In genomic region chr22:17143826-17144225, GRCh38 we compare ENCODE assay signal across 14 cellular contexts. TPM values are rescaled to one million over a fixed set of nuclear protein-coding genes. Genes with fewer than 3 reads are reported as not detected.
DNase-seq lines count a peak whose midpoint lies in the region; ATAC-seq and TF ChIP-seq lines count a peak whose summit lies in the region.
"Had no signal": no experiment of that assay in that cellular context is flagged by ENCODE, and none has a peak within 500 bp of the region (broad histone marks: within the 10 kb centered on the region; RNA-seq: fewer than 3 reads in every experiment).

No MANE protein-coding gene starts in this region.

- no peak overlapping the region for H3K4me3 ChIP-seq in H7 (ENCODE audit: insufficient read depth, low read depth, low read length)
- no peak overlapping the region for H3K4me3 ChIP-seq in endodermal cell (ENCODE audit: low read length)
- no peak overlapping the region for H3K4me3 ChIP-seq in psoas muscle
- no peak overlapping the region for H3K4me3 ChIP-seq in OCI-LY7 (ENCODE audit: low read depth, low read length, poor library complexity, severe bottlenecking)

- no peaks in the 10 kb centered on the region for H3K9me2 ChIP-seq in OCI-LY7 (ENCODE audit: insufficient read depth, low read length)

- peaks cover 31% of the 10 kb centered on the region for H3K36me3 ChIP-seq in H7 (replicated peaks; ENCODE audit: control insufficient read depth, insufficient read depth, low read length)
- H3K36me3 ChIP-seq in endodermal cell (ENCODE audit: control insufficient read depth, insufficient read depth, low read length): peaks cover 50% of the 10 kb centered on the region
- peaks cover 0 to 59% of the 10 kb centered on the region in 2 donors for H3K36me3 ChIP-seq in psoas muscle (ENCODE audit: insufficient read depth in 1 of 2, low read depth in 1 of 2)
- peaks cover 82% of the 10 kb centered on the region for H3K36me3 ChIP-seq in OCI-LY7 (ENCODE audit: insufficient read depth, low read length)

- H3K9me3 Mint-ChIP-seq in endodermal cell (no peaks in the 10 kb centered on the region), neural crest cell (no peaks in the 10 kb centered on the region)
- H3K9me3 Mint-ChIP-seq: CD4-positive, alpha-beta memory T cell had no signal

- H3K27me3 ChIP-seq in H7 (ENCODE audit: control insufficient read depth, insufficient read depth, low read length) (no peaks in the 10 kb centered on the region), endodermal cell (ENCODE audit: control insufficient read depth, insufficient read depth, low read length, poor library complexity, severe bottlenecking) (no peaks in the 10 kb centered on the region), psoas muscle (ENCODE audit: insufficient read depth in 3 of 3, low read length in 2 of 3) (no peaks in the 10 kb centered on the region)

- BruUV-seq in OCI-LY7 (replicated peaks; lab: Mats Ljungman, UMichigan): no TSS peak

- H4K20me1 ChIP-seq in OCI-LY7 (ENCODE audit: insufficient read depth, low read length): no peaks in the 10 kb centered on the region

- 94 to 96% methylated on average over 8 of the region's 8 CpGs for WGBS in endodermal cell (ENCODE audit: insufficient coverage in 1 of 2, insufficient read length in 1 of 2), 2 experiments
- 76 to 82% (median 78%) methylated on average over 8 of the region's 8 CpGs for WGBS in psoas muscle, 3 donors

- H3K27ac Mint-ChIP-seq in endodermal cell (peak overlapping the region; percentile 56), neural crest cell (ENCODE audit: unreplicated experiment) (peak overlapping the region; percentile 78)

- H3K36me3 Mint-ChIP-seq in endodermal cell (ENCODE audit: low read depth) (peaks cover 43% of the 10 kb centered on the region), neural crest cell (ENCODE audit: low read depth) (peaks cover 12% of the 10 kb centered on the region)

- H3K79me2 ChIP-seq in OCI-LY7 (ENCODE audit: insufficient read depth, low read depth, low read length): no peaks in the 10 kb centered on the region

- CTCF ChIA-PET in OCI-LY7 (lab: Charles Lee; ENCODE audit: unreplicated experiment): no interaction called here

- H3K27me3 Mint-ChIP-seq in endodermal cell (ENCODE audit: insufficient read depth): no peaks in the 10 kb centered on the region
- no peaks in the 10 kb centered on the region for H3K27me3 Mint-ChIP-seq in neural crest cell (ENCODE audit: low read depth)
- H3K27me3 Mint-ChIP-seq: CD4-positive, alpha-beta memory T cell had no signal

- DNase-seq in H7 (peak; percentile 9), endodermal cell (no peak), neural crest cell (ENCODE audit: low read depth, low spot score) (no peak), psoas muscle (no peak), OCI-LY7 (ENCODE audit: low spot score) (no peak), SW 1271 (lab: John Stamatoyannopoulos, UW) (no peak)
- DNase-seq: C1 segment of cervical spinal cord; Calu3; CD4-positive, alpha-beta memory T cell; COR-L47; DMS153; DND-41; GOT3; HCEC 1CT had no signal

- TF ChIP-seq CTCF in endodermal cell (conservative IDR thresholded peaks at IDR 0.05) (no peak), neural crest cell (conservative IDR thresholded peaks at IDR 0.05) (no peak), psoas muscle (IDR thresholded peaks at IDR 0.05) (no peak), OCI-LY7 (conservative IDR thresholded peaks at IDR 0.05; ENCODE audit: low read length) (no peak)

- POLR2A ChIA-PET in OCI-LY7 (lab: Charles Lee): interaction anchor here (0.6 to 1.3 kb wide), 2 partner anchors 12 to 348 kb away, joined by 3 to 5 read pairs; no protein-coding TSS in a partner anchor

- H3K9me3 ChIP-seq in endodermal cell (ENCODE audit: control insufficient read depth, low read length) (no peaks in the 10 kb centered on the region), psoas muscle (no peaks in the 10 kb centered on the region), OCI-LY7 (ENCODE audit: low read length) (no peaks in the 10 kb centered on the region)

- no peak overlapping the region for H3K4me2 ChIP-seq in OCI-LY7 (ENCODE audit: low read length)

- H3K4me1 ChIP-seq in endodermal cell (ENCODE audit: control insufficient read depth, insufficient read depth, low read length) (no peaks in the 10 kb centered on the region), psoas muscle (peaks cover 32% of the 10 kb centered on the region), OCI-LY7 (ENCODE audit: insufficient read depth, low read length, poor library complexity, severe bottlenecking) (no peaks in the 10 kb centered on the region)

- H3K4me1 Mint-ChIP-seq in endodermal cell: no peaks in the 10 kb centered on the region
- H3K4me1 Mint-ChIP-seq in neural crest cell: no peaks in the 10 kb centered on the region

- no peak for ATAC-seq in psoas muscle

- H3K27ac ChIP-seq in endodermal cell (ENCODE audit: low read depth, low read length) (no peak overlapping the region), psoas muscle (no peak overlapping the region), OCI-LY7 (ENCODE audit: low read depth, low read length, poor library complexity, severe bottlenecking) (no peak overlapping the region)

- H3K9ac ChIP-seq in endodermal cell (ENCODE audit: extremely low read depth, low read length, poor library complexity, severe bottlenecking): no peak overlapping the region

- H2AFZ ChIP-seq in OCI-LY7 (ENCODE audit: low read length): no peak overlapping the region

- H3K4me3 Mint-ChIP-seq in endodermal cell: no peak overlapping the region
- H3K4me3 Mint-ChIP-seq in neural crest cell: no peak overlapping the region
- H3K4me3 Mint-ChIP-seq: CD4-positive, alpha-beta memory T cell had no signal

- intact Hi-C loops in psoas muscle (cut with DNase I) (no loop called here), OCI-LY7 (cut with micrococcal nuclease; ENCODE audit: unreplicated experiment) (no loop called here)

RNA-seq across cellular contexts. Expression of gene HDHD5, which starts 15.3 kb away (rescaled TPM):
- 127 and 142 TPM in 2 replicates for total RNA-seq in H7 (2014; rRNA removed; shearing (Covaris generic))
- 10 to 100 TPM; 39.4 to 53.0 TPM for total RNA-seq in endodermal cell
- polyA plus RNA-seq in endodermal cell (2013, experiment 1 of 2): 40.5 TPM
- 36.8 TPM for polyA plus RNA-seq in endodermal cell (2013, experiment 2 of 2)
- 48.2 and 50.8 TPM in 2 replicates for total RNA-seq in neural crest cell
- total RNA-seq in psoas muscle: 10 to 100 TPM; 24.6 to 46.7 (median 28.9) TPM
- 10 to 100 TPM; 33.9 to 68.3 (median 37.4) TPM for polyA plus RNA-seq in psoas muscle
- total RNA-seq in OCI-LY7 (2014; rRNA removed; shearing (Covaris generic)): 77.3 and 84.6 TPM in 2 replicates
- 60.3 and 77.4 TPM in 2 replicates for total RNA-seq in OCI-LY7 (2022)

RNA-seq across cellular contexts. Expression of gene TMEM121B, which starts 22.7 kb away (rescaled TPM):
- total RNA-seq in H7 (2014; rRNA removed; shearing (Covaris generic)): 2.2 and 2.3 TPM in 2 replicates
- total RNA-seq in endodermal cell: 10 to 100 TPM in 1 of 2 donors, 1 to 10 TPM in 1; 8.9 to 10.9 TPM
- polyA plus RNA-seq in endodermal cell (2013, experiment 1 of 2): 9.9 TPM
- 7.9 TPM for polyA plus RNA-seq in endodermal cell (2013, experiment 2 of 2)
- total RNA-seq in neural crest cell: 12.2 and 12.6 TPM in 2 replicates
- total RNA-seq in psoas muscle: under 1 TPM; 0.28 to 0.80 (median 0.64) TPM
- under 1 TPM; 0.03 to 0.14 (median 0.09) TPM for polyA plus RNA-seq in psoas muscle
- 0.32 and 0.33 TPM in 2 replicates for total RNA-seq in OCI-LY7 (2014; rRNA removed; shearing (Covaris generic))
- total RNA-seq in OCI-LY7 (2022): 0.09 and 0.15 TPM in 2 replicates
- polyA plus RNA-seq: CD4-positive, alpha-beta memory T cell had no signal

RNA-seq across cellular contexts. Expression of gene IL17RA, which starts 59.0 kb away (rescaled TPM):
- total RNA-seq in H7 (2014; rRNA removed; shearing (Covaris generic)): 3.6 and 4.3 TPM in 2 replicates
- 10 to 100 TPM; 14.8 to 16.0 TPM for total RNA-seq in endodermal cell
- polyA plus RNA-seq in endodermal cell (2013, experiment 1 of 2): 5.2 TPM
- 7.0 TPM for polyA plus RNA-seq in endodermal cell (2013, experiment 2 of 2)
- 7.1 and 8.0 TPM in 2 replicates for total RNA-seq in neural crest cell
- total RNA-seq in psoas muscle: 1 to 10 TPM; 2.9 to 3.7 (median 3.3) TPM
- polyA plus RNA-seq in psoas muscle: 1 to 10 TPM in 1 of 3 donors, under 1 TPM in 2; 0.93 to 1.8 (median 0.97) TPM
- 5.5 and 7.8 TPM in 2 replicates for total RNA-seq in OCI-LY7 (2014; rRNA removed; shearing (Covaris generic))
- 10.9 and 12.5 TPM in 2 replicates for total RNA-seq in OCI-LY7 (2022)
